In genomic region chr2:31688282-31688681, GRCh38 we compare ENCODE assay signal across 10 cellular contexts.
DNase-seq lines count a peak whose midpoint lies in the region; ATAC-seq and TF ChIP-seq lines count a peak whose summit lies in the region.
"Had no signal": no experiment of that assay in that cellular context is flagged by ENCODE, and none has a peak within 500 bp of the region (broad histone marks: within the 10 kb centered on the region; RNA-seq: fewer than 3 reads in every experiment).

No MANE protein-coding gene starts in this region.

- H3K27ac ChIP-seq in mammary epithelial cell (ENCODE audit: insufficient read depth, low read depth, low read length) (no peak overlapping the region), neutrophil (no peak overlapping the region), thyroid gland (no peak overlapping the region)
- H3K27ac ChIP-seq: BLaER1, SJCRH30 had no signal

- intact Hi-C loops in mammary epithelial cell (cut with micrococcal nuclease): no loop called here
- intact Hi-C loops in thyroid gland (cut with DNase I): no loop called here

- no peaks in the 10 kb centered on the region for H3K79me2 ChIP-seq in mammary epithelial cell (ENCODE audit: insufficient read depth, low read length)

- H3K36me3 ChIP-seq in mammary epithelial cell (ENCODE audit: insufficient read depth, low read length) (no peaks in the 10 kb centered on the region), neutrophil (no peaks in the 10 kb centered on the region), thyroid gland (no peaks in the 10 kb centered on the region)
- H3K36me3 ChIP-seq: BLaER1, SJCRH30 had no signal

- WGBS in mammary epithelial cell (ENCODE audit: low coverage, missing lambda C conversion rate): 22% methylated on average over 4 of the region's 4 CpGs
- WGBS in thyroid gland, 2 donors: 37 to 38% methylated on average over 4 of the region's 4 CpGs

- H4K20me1 ChIP-seq in mammary epithelial cell (ENCODE audit: insufficient read depth, low read length): no peaks in the 10 kb centered on the region
- H4K20me1 ChIP-seq: BLaER1 had no signal

- no TSS peak for BruUV-seq in mammary epithelial cell (replicated peaks; lab: Mats Ljungman, UMichigan)

- no peaks in the 10 kb centered on the region for H3K27me3 ChIP-seq in mammary epithelial cell (ENCODE audit: insufficient read depth, low read length)
- H3K27me3 ChIP-seq in neutrophil: no peaks in the 10 kb centered on the region
- H3K27me3 ChIP-seq in thyroid gland: no peaks in the 10 kb centered on the region
- H3K27me3 ChIP-seq: BLaER1, SJCRH30 had no signal

- H3K4me2 ChIP-seq in mammary epithelial cell (ENCODE audit: insufficient read depth, low read depth, low read length): no peak overlapping the region
- H3K4me2 ChIP-seq: BLaER1 had no signal

- no peak for TF ChIP-seq POLR2A in thyroid gland (IDR thresholded peaks at IDR 0.05)

- H3K4me1 ChIP-seq in mammary epithelial cell (ENCODE audit: insufficient read depth, low read length): no peaks in the 10 kb centered on the region
- H3K4me1 ChIP-seq in neutrophil (ENCODE audit: control insufficient read depth in 1 of 2, insufficient read depth in 1 of 2, low read depth in 1 of 2, low read length in 1 of 2): no peaks in the 10 kb centered on the region
- H3K4me1 ChIP-seq in thyroid gland: no peaks in the 10 kb centered on the region
- H3K4me1 ChIP-seq: BLaER1, SJCRH30 had no signal

- CTCF ChIA-PET in mammary epithelial cell (lab: Charles Lee; ENCODE audit: low non-redundant PET): interaction anchor here (0.7 kb wide), 1 partner anchor 135 kb away, joined by 3 read pairs; no protein-coding TSS in a partner anchor

- H3K9ac ChIP-seq in mammary epithelial cell (ENCODE audit: insufficient read depth, low read length): no peak overlapping the region
- H3K9ac ChIP-seq: BLaER1 had no signal

- dilution Hi-C loops in mammary epithelial cell (cut with HindIII; ENCODE audit: low sequenced_read_pairs): no loop called here

- H2AFZ ChIP-seq in mammary epithelial cell (ENCODE audit: low read depth, low read length): no peak overlapping the region

- DNase-seq in NCI-H82 (lab: John Stamatoyannopoulos, UW) (peak; percentile 20), NCI-H82 treated with DMSO at 0.1 percent for 48 hours (lab: John Stamatoyannopoulos, UW; ENCODE audit: unreplicated experiment) (no peak), mammary epithelial cell (no peak), omental fat pad (ENCODE audit: low spot score) (no peak), thyroid gland (no peak)

- H3K9me3 ChIP-seq in mammary epithelial cell (replicated peaks; ENCODE audit: insufficient read depth, low read length) (peaks cover 12% of the 10 kb centered on the region), neutrophil (peaks cover 18% of the 10 kb centered on the region), thyroid gland (no peaks in the 10 kb centered on the region)

- H3K4me3 ChIP-seq in mammary epithelial cell (replicated peaks in 1 of 3; ENCODE audit: insufficient read depth in 1 of 3, low read depth in 2 of 3, low read length in 3 of 3) (no peak overlapping the region), neutrophil (ENCODE audit: low read depth in 1 of 2, low read length in 1 of 2) (no peak overlapping the region), thyroid gland (replicated peaks in 1 of 3) (no peak overlapping the region)
- H3K4me3 ChIP-seq: BLaER1, SJCRH30 had no signal

- in situ Hi-C loops in mammary epithelial cell (cut with MboI; ENCODE audit: low sequenced_read_pairs in 2 of 2): no loop called here

- ATAC-seq in HG02973 (IDR thresholded peaks at IDR 0.05; ENCODE audit: unreplicated experiment) (no peak), omental fat pad (ENCODE audit: low FRiP score) (no peak)

- peak; percentile 64 for TF ChIP-seq CTCF in LNCAP (IDR thresholded peaks at IDR 0.05)
- peak; percentile 44 to 45 for TF ChIP-seq CTCF in mammary epithelial cell (conservative IDR thresholded peaks at IDR 0.05 in 1 of 2, IDR thresholded peaks at IDR 0.05 in 1 of 2; ENCODE audit: extremely low read depth in 1 of 2, insufficient read depth in 1 of 2, low read depth in 1 of 2, low read length in 2 of 2)
- TF ChIP-seq CTCF in neutrophil (IDR thresholded peaks at IDR 0.05): peak; percentile 23
- TF ChIP-seq CTCF in omental fat pad (IDR thresholded peaks at IDR 0.05): no peak
- TF ChIP-seq CTCF in thyroid gland (IDR thresholded peaks at IDR 0.05): peak in 2 of 6 experiments; percentile 23 to 26

Comparison
In these comparisons a context has a peak if more than half of its experiments do, and no peak if none do; other contexts are left out.
1. CTCF ChIP-seq: peak in LNCAP (single experiment), mammary epithelial cell (2 of 2) and neutrophil (single experiment); none in omental fat pad (0 of 3).